ENCODE assay signal across 16 cellular contexts in genomic region chr1:151680391-151680790, GRCh38. TPM values are rescaled to one million over a fixed set of nuclear protein-coding genes. Genes with fewer than 3 reads are reported as not detected.
DNase-seq lines count a peak whose midpoint lies in the region; ATAC-seq, FAIRE-seq and TF ChIP-seq lines count a peak whose summit lies in the region.
"Had no signal": no experiment of that assay in that cellular context is flagged by ENCODE, and none has a peak within 500 bp of the region (broad histone marks: within the 10 kb centered on the region; RNA-seq: fewer than 3 reads in every experiment).

No MANE protein-coding gene starts in this region.

- no peak for TF ChIP-seq POLR2A in HepG2 (IDR thresholded peaks at IDR 0.05; ENCODE audit: insufficient read depth in 1 of 2, low read depth in 2 of 2, low read length in 2 of 2)

- 100% methylated on average over 1 of the region's 4 CpGs; no CpG with 5 or more reads in 1 of the 2 experiments for WGBS in mesodermal cell (ENCODE audit: insufficient coverage in 2 of 2), 2 experiments
- 82% methylated on average over 4 of the region's 4 CpGs for WGBS in HepG2 (ENCODE audit: low lambda C conversion rate)

- POLR2A ChIA-PET in HepG2 (lab: Yijun Ruan, JAX) = no interaction called here

- H3K27ac ChIP-seq in BLaER1 treated with 17β-estradiol and CSF1 and Interleukin-3, amounts not matched to agents 10 nM and 100 nM = peak overlapping the region in 3 of 11 experiments; percentile 8 to 24 (median 14); a peak in 1 of 22 replicates
- H3K27ac ChIP-seq in OCI-LY3 (ENCODE audit: low read length) (peak overlapping the region; percentile 43; the same call in 1 of the 2 replicates), mesodermal cell (ENCODE audit: low read depth, low read length, severe bottlenecking) (peak overlapping the region; percentile 11), HepG2 (ENCODE audit: extremely low read length, insufficient read depth, low read length) (no peak overlapping the region)

- no peaks in the 10 kb centered on the region; a peak in 2 of 22 replicates for H4K20me1 ChIP-seq in BLaER1 treated with 17β-estradiol and CSF1 and Interleukin-3, amounts not matched to agents 10 nM and 100 nM
- H4K20me1 ChIP-seq in OCI-LY3 (ENCODE audit: insufficient read depth, low read length) = no peaks in the 10 kb centered on the region
- no peaks in the 10 kb centered on the region for H4K20me1 ChIP-seq in HepG2 (ENCODE audit: insufficient read depth, low read length)

- H3K9ac ChIP-seq in BLaER1 treated with 17β-estradiol and CSF1 and Interleukin-3, amounts not matched to agents 10 nM and 100 nM = no peak overlapping the region
- H3K9ac ChIP-seq in OCI-LY3 (ENCODE audit: low read length) (no peak overlapping the region), HepG2 (ENCODE audit: insufficient read depth, low read depth, low read length) (no peak overlapping the region)

- peak overlapping the region in 6 of 11 experiments; percentile 50 to 71 (median 66); a peak in 11 of 22 replicates for H3K4me2 ChIP-seq in BLaER1 treated with 17β-estradiol and CSF1 and Interleukin-3, amounts not matched to agents 10 nM and 100 nM
- H3K4me2 ChIP-seq in OCI-LY3 (ENCODE audit: low read length) (peak overlapping the region; percentile 55), HepG2 (ENCODE audit: low read depth, low read length) (no peak overlapping the region)

- TF ChIP-seq RAD21 in HepG2 (CRISPR knock-in tag; IDR thresholded peaks at IDR 0.05) = no peak

- no peaks in the 10 kb centered on the region for H3K9me3 ChIP-seq in BLaER1 treated with 17β-estradiol and CSF1 and Interleukin-3, amounts not matched to agents 10 nM and 100 nM (replicated peaks in 1 of 11)
- H3K9me3 ChIP-seq in OCI-LY3 (ENCODE audit: insufficient read depth, low read length) = no peaks in the 10 kb centered on the region
- no peaks in the 10 kb centered on the region for H3K9me3 ChIP-seq in mesodermal cell (ENCODE audit: control insufficient read depth, low read length)
- H3K9me3 ChIP-seq in HepG2 (ENCODE audit: low read length) = no peaks in the 10 kb centered on the region
- H3K9me3 ChIP-seq: BE2C had no signal

- CTCF ChIA-PET in HepG2 (lab: Yijun Ruan, JAX; ENCODE audit: low intra/inter-chr PET ratio, low total read pairs) = no interaction called here

- DNase-seq in choroid plexus epithelial cell (ENCODE audit: low read depth) = peak; percentile 43
- DNase-seq in DMS79 (lab: John Stamatoyannopoulos, UW) = no peak
- no peak for DNase-seq in HepG2 (ENCODE audit: low spot score)
- DNase-seq in hepatic stellate cell (ENCODE audit: low spot score) = no peak
- DNase-seq: activated T-cell treated with anti-CD3 and anti-CD28 coated beads, Interleukin-2, amount 50 U/mL, for 1 hour; amygdala; BE2C; effector memory CD8-positive, alpha-beta T cell; GF-D8; NCI-H2107 had no signal

- intact Hi-C loops in HepG2 (cut with micrococcal nuclease; ENCODE audit: unreplicated experiment) = no loop called here

- in situ Hi-C loops in HepG2 (cut with HindIII; ENCODE audit: extremely low pct_ligation_motif_present, low pct_unique_long_range_greater_than_20kb) = no loop called here

- no peak for ATAC-seq in HepG2
- ATAC-seq in HG03565 (IDR thresholded peaks at IDR 0.05; ENCODE audit: unreplicated experiment) = no peak
- ATAC-seq: effector memory CD8-positive, alpha-beta T cell had no signal

- H2AFZ ChIP-seq in OCI-LY3 (ENCODE audit: low read depth, low read length) (no peak overlapping the region), HepG2 (ENCODE audit: low read length) (no peak overlapping the region)

- peaks cover 44 to 84% (median 65%) of the 10 kb centered on the region in 11 experiments for H3K36me3 ChIP-seq in BLaER1 treated with 17β-estradiol and CSF1 and Interleukin-3, amounts not matched to agents 10 nM and 100 nM
- H3K36me3 ChIP-seq in OCI-LY3 (replicated peaks; ENCODE audit: low read depth, low read length) = no peaks in the 10 kb centered on the region
- H3K36me3 ChIP-seq in mesodermal cell (ENCODE audit: control insufficient read depth, insufficient read depth, low read length) = peaks cover 22% of the 10 kb centered on the region
- H3K36me3 ChIP-seq in HepG2 (replicated peaks in 1 of 2; ENCODE audit: control insufficient read depth in 1 of 2, insufficient read depth in 2 of 2, low read length in 2 of 2) = peaks cover 3 to 9% of the 10 kb centered on the region in 2 experiments; a peak in 4 of 5 replicates

- no peak for FAIRE-seq in HepG2 (lab: Jason Lieb, UNC)

- no peaks in the 10 kb centered on the region for H3K79me2 ChIP-seq in OCI-LY3 (ENCODE audit: low read length)
- H3K79me2 ChIP-seq in HepG2 (ENCODE audit: insufficient read depth, low read length) = no peaks in the 10 kb centered on the region

- no peak for TF ChIP-seq CTCF in OCI-LY3 (IDR thresholded peaks at IDR 0.05; ENCODE audit: low read depth, low read length)
- TF ChIP-seq CTCF in choroid plexus epithelial cell (conservative IDR thresholded peaks at IDR 0.05; ENCODE audit: low read depth, low read length) = no peak
- TF ChIP-seq CTCF in HepG2 (CRISPR knock-in tag; IDR thresholded peaks at IDR 0.05) = no peak

- H3K27me3 ChIP-seq in BLaER1 treated with 17β-estradiol and CSF1 and Interleukin-3, amounts not matched to agents 10 nM and 100 nM = no peaks in the 10 kb centered on the region
- no peaks in the 10 kb centered on the region for H3K27me3 ChIP-seq in OCI-LY3 (ENCODE audit: low read depth, low read length)
- H3K27me3 ChIP-seq in HepG2 (ENCODE audit: control insufficient read depth in 1 of 2, insufficient read depth in 2 of 2, low read length in 2 of 2) = no peaks in the 10 kb centered on the region
- H3K27me3 ChIP-seq: BE2C had no signal

- peaks cover 0 to 45% (median 26%) of the 10 kb centered on the region in 10 experiments; a peak in 13 of 20 replicates for H3K4me1 ChIP-seq in BLaER1 treated with 17β-estradiol and CSF1 and Interleukin-3, amounts not matched to agents 10 nM and 100 nM
- H3K4me1 ChIP-seq in OCI-LY3 (ENCODE audit: low read length) (peaks cover 23% of the 10 kb centered on the region), mesodermal cell (ENCODE audit: control insufficient read depth, insufficient read depth, low read length, poor library complexity, severe bottlenecking) (peaks cover 9% of the 10 kb centered on the region), HepG2 (ENCODE audit: insufficient read depth, low read length) (no peaks in the 10 kb centered on the region)
- H3K4me1 ChIP-seq: BE2C had no signal

- no TSS peak for BruUV-seq in HepG2 (replicated peaks; lab: Mats Ljungman, UMichigan)

- H3K4me3 ChIP-seq in BLaER1 treated with 17β-estradiol and CSF1 and Interleukin-3, amounts not matched to agents 10 nM and 100 nM = no peak overlapping the region
- H3K4me3 ChIP-seq in OCI-LY3 (ENCODE audit: low read length) = peak overlapping the region; percentile 3; the same call in 1 of the 2 replicates
- no peak overlapping the region for H3K4me3 ChIP-seq in choroid plexus epithelial cell (ENCODE audit: low read depth, low read length)
- H3K4me3 ChIP-seq in mesodermal cell (ENCODE audit: extremely low read depth, insufficient read depth, low read length, poor library complexity, severe bottlenecking) = no peak overlapping the region
- H3K4me3 ChIP-seq in HepG2 (replicated peaks in 1 of 3; ENCODE audit: insufficient read depth in 1 of 3, low read depth in 2 of 3, low read length in 3 of 3) = no peak overlapping the region

- no peak for TF ChIP-seq EP300 in HepG2 (IDR thresholded peaks at IDR 0.05; ENCODE audit: low read depth in 2 of 2, low read length in 2 of 2)
- no peak for TF ChIP-seq EP300 in HepG2 (CRISPR knock-in tag; IDR thresholded peaks at IDR 0.05; ENCODE audit: borderline replicate concordance)

RNA-seq across cellular contexts. Expression of gene CELF3, which starts 36.2 kb away (rescaled TPM):
- polyA plus RNA-seq in mesodermal cell (2013, experiment 1 of 2) = 3.8 TPM
- 2.0 TPM for polyA plus RNA-seq in mesodermal cell (2013, experiment 2 of 2)
- not detected in 2 replicates for total RNA-seq in HepG2 (2016; rRNA removed; fragmentation: Illumina TruSeq; extraction: Trizol)
- not detected in 2 replicates for total RNA-seq in HepG2 (2016; cell fraction: cytosol; rRNA removed; fragmentation: Illumina TruSeq; extraction: Trizol; ENCODE audit: low read depth)
- total RNA-seq in HepG2 (2016; cell fraction: insoluble cytoplasmic fraction; rRNA removed; fragmentation: Illumina TruSeq; extraction: Trizol) = not detected in 2 replicates
- total RNA-seq in HepG2 (2016; cell fraction: membrane; rRNA removed; fragmentation: Illumina TruSeq; extraction: Trizol) = 0.10 TPM in 1 of 2 replicates, not detected in the other
- not detected in 2 replicates for total RNA-seq in HepG2 (2016; cell fraction: nucleus; rRNA removed; fragmentation: Illumina TruSeq; extraction: Trizol)
- polyA plus RNA-seq in HepG2 (2011; rRNA removed) = not detected in 2 replicates
- 0.03 TPM in 1 of 2 replicates, not detected in the other for polyA plus RNA-seq in HepG2 (2011; cell fraction: cytosol; rRNA removed)
- 0.05 and 0.09 TPM in 2 replicates for polyA plus RNA-seq in HepG2 (2011; cell fraction: nucleus; rRNA removed)
- 0.11 TPM in 1 of 2 replicates, not detected in the other for polyA plus RNA-seq in HepG2 (2012)
- polyA plus RNA-seq in HepG2 (2016; cell fraction: cytosol; fragmentation: Illumina TruSeq; extraction: Trizol; ENCODE audit: low read depth) = not detected in 2 replicates
- polyA plus RNA-seq in HepG2 (2016; cell fraction: insoluble cytoplasmic fraction; fragmentation: Illumina TruSeq; extraction: Trizol; ENCODE audit: low read depth) = 0.25 TPM in 1 of 2 replicates, not detected in the other
- polyA plus RNA-seq in HepG2 (2016; cell fraction: membrane; fragmentation: Illumina TruSeq; extraction: Trizol; ENCODE audit: low read depth) = not detected in 2 replicates
- not detected in 2 replicates for polyA plus RNA-seq in HepG2 (2016; cell fraction: nucleus; fragmentation: Illumina TruSeq; extraction: Trizol; ENCODE audit: insufficient read depth, low read depth)
- polyA minus RNA-seq in HepG2 (2011; rRNA and poly(A)+ RNA removed; ENCODE audit: low replicate concordance) = not detected in 2 replicates
- not detected in 2 replicates for polyA minus RNA-seq in HepG2 (2011; cell fraction: cytosol; rRNA and poly(A)+ RNA removed)
- polyA minus RNA-seq in HepG2 (2011; cell fraction: nucleus; rRNA and poly(A)+ RNA removed) = not detected in 2 replicates
- total RNA-seq: lung microvascular endothelial cell, omental fat pad had no signal

RNA-seq across cellular contexts. Expression of gene RIIAD1, which starts 40.9 kb away (rescaled TPM):
- polyA plus RNA-seq in mesodermal cell (2013, experiment 1 of 2) = 1.3 TPM
- 2.1 TPM for polyA plus RNA-seq in mesodermal cell (2013, experiment 2 of 2)
- not detected in 2 replicates for total RNA-seq in HepG2 (2016; rRNA removed; fragmentation: Illumina TruSeq; extraction: Trizol)
- total RNA-seq in HepG2 (2016; cell fraction: cytosol; rRNA removed; fragmentation: Illumina TruSeq; extraction: Trizol; ENCODE audit: low read depth) = not detected in 2 replicates
- total RNA-seq in HepG2 (2016; cell fraction: insoluble cytoplasmic fraction; rRNA removed; fragmentation: Illumina TruSeq; extraction: Trizol) = not detected in 2 replicates
- total RNA-seq in HepG2 (2016; cell fraction: membrane; rRNA removed; fragmentation: Illumina TruSeq; extraction: Trizol) = not detected in 2 replicates
- total RNA-seq in HepG2 (2016; cell fraction: nucleus; rRNA removed; fragmentation: Illumina TruSeq; extraction: Trizol) = not detected in 2 replicates
- not detected in 2 replicates for polyA plus RNA-seq in HepG2 (2011; rRNA removed)
- polyA plus RNA-seq in HepG2 (2011; cell fraction: cytosol; rRNA removed) = not detected in 2 replicates
- polyA plus RNA-seq in HepG2 (2011; cell fraction: nucleus; rRNA removed) = not detected in 2 replicates
- not detected in 2 replicates for polyA plus RNA-seq in HepG2 (2012)
- not detected in 2 replicates for polyA plus RNA-seq in HepG2 (2016; cell fraction: cytosol; fragmentation: Illumina TruSeq; extraction: Trizol; ENCODE audit: low read depth)
- polyA plus RNA-seq in HepG2 (2016; cell fraction: insoluble cytoplasmic fraction; fragmentation: Illumina TruSeq; extraction: Trizol; ENCODE audit: low read depth) = not detected in 2 replicates
- not detected in 2 replicates for polyA plus RNA-seq in HepG2 (2016; cell fraction: membrane; fragmentation: Illumina TruSeq; extraction: Trizol; ENCODE audit: low read depth)
- not detected in 2 replicates for polyA plus RNA-seq in HepG2 (2016; cell fraction: nucleus; fragmentation: Illumina TruSeq; extraction: Trizol; ENCODE audit: insufficient read depth, low read depth)
- polyA minus RNA-seq in HepG2 (2011; rRNA and poly(A)+ RNA removed; ENCODE audit: low replicate concordance) = not detected in 2 replicates
- not detected in 2 replicates for polyA minus RNA-seq in HepG2 (2011; cell fraction: cytosol; rRNA and poly(A)+ RNA removed)
- not detected in 2 replicates for polyA minus RNA-seq in HepG2 (2011; cell fraction: nucleus; rRNA and poly(A)+ RNA removed)
- total RNA-seq: lung microvascular endothelial cell, omental fat pad had no signal
